In the genomic region with DNA sequence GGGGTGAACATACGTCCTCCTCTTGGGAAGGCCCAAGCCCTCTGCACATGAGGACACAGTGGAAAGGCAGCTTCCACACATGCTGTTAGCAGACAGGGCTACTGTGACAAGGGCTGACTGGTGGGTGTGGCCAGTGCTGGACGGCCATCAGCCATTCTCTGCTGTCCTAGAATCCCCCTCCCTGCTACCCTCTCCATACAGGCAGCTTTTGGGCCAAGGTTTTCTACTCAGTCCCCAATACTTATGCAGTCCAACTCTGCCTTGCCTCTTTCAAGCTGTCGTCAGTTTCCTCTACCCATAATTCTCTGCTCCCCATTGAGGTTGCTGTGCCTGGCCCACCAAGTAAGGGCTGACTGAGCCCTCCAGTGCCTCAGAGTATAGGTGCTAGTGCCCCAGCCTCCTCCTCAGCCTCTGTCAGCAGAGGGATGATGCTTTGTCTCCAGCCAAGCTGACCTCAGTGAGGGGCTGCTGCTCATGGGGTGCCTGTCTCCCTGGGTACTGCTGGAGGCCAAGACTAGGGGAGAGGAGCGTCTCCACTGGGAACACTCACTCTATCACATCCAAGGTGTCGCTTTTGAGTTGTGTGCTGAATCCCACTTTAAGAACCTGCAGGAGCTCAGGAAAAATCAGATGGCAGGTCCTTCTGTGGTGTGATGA, we compare ENCODE assay signal across 14 cellular contexts. TPM values are rescaled to one million over a fixed set of nuclear protein-coding genes. Genes with fewer than 3 reads are reported as not detected.
DNase-seq lines count a peak whose midpoint lies in the region; ATAC-seq, FAIRE-seq and TF ChIP-seq lines count a peak whose summit lies in the region.
"Had no signal": no experiment of that assay in that cellular context is flagged by ENCODE, and none has a peak within 500 bp of the region (broad histone marks: within the 10 kb centered on the region; RNA-seq: fewer than 3 reads in every experiment).

No MANE protein-coding gene starts in this region.

- no peaks in the 10 kb centered on the region for H3K9me3 Mint-ChIP-seq in activated naive CD4-positive, alpha-beta T cell treated with anti-CD3 and anti-CD28 coated beads, Interleukin-2, amount 50 U/mL, for 24 hours
- no peaks in the 10 kb centered on the region for H3K9me3 Mint-ChIP-seq in activated naive CD4-positive, alpha-beta T cell treated with anti-CD3 and anti-CD28 coated beads, Interleukin-2, amount 50 U/mL, for 72 hours
- H3K9me3 Mint-ChIP-seq in activated CD4-positive, alpha-beta memory T cell treated with anti-CD3 and anti-CD28 coated beads for 36 hours, result no peaks in the 10 kb centered on the region

- TF ChIP-seq CTCF in left ventricle myocardium inferior (IDR thresholded peaks at IDR 0.05; ENCODE audit: borderline replicate concordance) (no peak), kidney (IDR thresholded peaks at IDR 0.05; ENCODE audit: borderline replicate concordance, extremely low read depth, insufficient read depth) (no peak)

- H3K4me3 Mint-ChIP-seq in activated naive CD4-positive, alpha-beta T cell treated with anti-CD3 and anti-CD28 coated beads, Interleukin-2, amount 50 U/mL, for 24 hours, result peak overlapping the region; percentile 55
- H3K4me3 Mint-ChIP-seq in activated CD4-positive, alpha-beta memory T cell treated with anti-CD3 and anti-CD28 coated beads for 36 hours, result peak overlapping the region; percentile 23

- H3K9me3 ChIP-seq in left ventricle myocardium inferior (replicated peaks), result no peaks in the 10 kb centered on the region
- no peaks in the 10 kb centered on the region for H3K9me3 ChIP-seq in thymus (ENCODE audit: control insufficient read depth)
- no peaks in the 10 kb centered on the region for H3K9me3 ChIP-seq in kidney (ENCODE audit: control insufficient read depth in 1 of 2, low read length in 2 of 2)
- H3K9me3 ChIP-seq: suprapubic skin had no signal

- no peaks in the 10 kb centered on the region for H3K27me3 Mint-ChIP-seq in activated naive CD4-positive, alpha-beta T cell treated with anti-CD3 and anti-CD28 coated beads, Interleukin-2, amount 50 U/mL, for 24 hours
- no peaks in the 10 kb centered on the region for H3K27me3 Mint-ChIP-seq in activated CD4-positive, alpha-beta memory T cell treated with anti-CD3 and anti-CD28 coated beads for 36 hours

- H3K9ac ChIP-seq in kidney (ENCODE audit: low read length in 2 of 2), result no peak overlapping the region

- H3K36me3 ChIP-seq in left ventricle myocardium inferior, result no peaks in the 10 kb centered on the region
- no peaks in the 10 kb centered on the region for H3K36me3 ChIP-seq in thymus (ENCODE audit: control insufficient read depth, insufficient read depth)
- H3K36me3 ChIP-seq in kidney (ENCODE audit: control insufficient read depth in 1 of 2, insufficient read depth in 2 of 2, low read length in 2 of 2), result no peaks in the 10 kb centered on the region
- H3K36me3 ChIP-seq: suprapubic skin had no signal

- intact Hi-C loops in activated CD4-positive, alpha-beta memory T cell treated with anti-CD3 and anti-CD28 coated beads for 36 hours (cut with micrococcal nuclease), result no loop called here
- intact Hi-C loops in left ventricle myocardium inferior (cut with micrococcal nuclease) (no loop called here), kidney (cut with DNase I) (no loop called here)

- peaks cover 22% of the 10 kb centered on the region for H3K4me1 Mint-ChIP-seq in activated naive CD4-positive, alpha-beta T cell treated with anti-CD3 and anti-CD28 coated beads, Interleukin-2, amount 50 U/mL, for 24 hours
- peaks cover 32% of the 10 kb centered on the region for H3K4me1 Mint-ChIP-seq in activated CD4-positive, alpha-beta memory T cell treated with anti-CD3 and anti-CD28 coated beads for 36 hours (ENCODE audit: low read depth)

- FAIRE-seq in kidney (lab: Jason Lieb, UNC), result no peak

- no peak for DNase-seq in activated naive CD4-positive, alpha-beta T cell treated with anti-CD3 and anti-CD28 coated beads, Interleukin-2, amount 50 U/mL, for 72 hours (ENCODE audit: low spot score in 2 of 2)
- DNase-seq in activated CD4-positive, alpha-beta memory T cell treated with anti-CD3 and anti-CD28 coated beads for 36 hours, result no peak
- DNase-seq in left ventricle myocardium inferior, result peak; percentile 1
- no peak for DNase-seq in SIG-M5 (lab: John Stamatoyannopoulos, UW)
- DNase-seq in NAMALWA (ENCODE audit: low spot score), result no peak
- DNase-seq in kidney, result no peak
- DNase-seq: foreskin melanocyte, H7, NCI-H2081 treated with DMSO at 0.1 percent for 48 hours had no signal

- H3K27ac ChIP-seq in left ventricle myocardium inferior (replicated peaks), result peak overlapping the region; percentile 72
- H3K27ac ChIP-seq in thymus (ENCODE audit: low read depth), result peak overlapping the region; percentile 31
- no peak overlapping the region for H3K27ac ChIP-seq in kidney (ENCODE audit: low read depth in 2 of 2, low read length in 2 of 2)
- H3K27ac ChIP-seq: suprapubic skin had no signal

- CTCF ChIA-PET in activated CD4-positive, alpha-beta memory T cell treated with anti-CD3 and anti-CD28 coated beads for 36 hours (lab: Charles Lee), result interaction anchor here (0.9 to 3.4 kb wide), 4 partner anchors 22 to 54 kb away, joined by 4 to 21 read pairs (median 12); no protein-coding TSS in a partner anchor

- 76% methylated on average over 5 of the region's 5 CpGs for WGBS in thymus

- H3K4me3 ChIP-seq in left ventricle myocardium inferior, result peak overlapping the region; percentile 77
- no peak overlapping the region for H3K4me3 ChIP-seq in thymus (ENCODE audit: low read length)
- H3K4me3 ChIP-seq in kidney (ENCODE audit: low read length in 2 of 2), result no peak overlapping the region

- no peak overlapping the region for H3K27ac Mint-ChIP-seq in activated naive CD4-positive, alpha-beta T cell treated with anti-CD3 and anti-CD28 coated beads, Interleukin-2, amount 50 U/mL, for 24 hours
- no peak overlapping the region for H3K27ac Mint-ChIP-seq in activated naive CD4-positive, alpha-beta T cell treated with anti-CD3 and anti-CD28 coated beads, Interleukin-2, amount 50 U/mL, for 72 hours
- H3K27ac Mint-ChIP-seq in activated CD4-positive, alpha-beta memory T cell treated with anti-CD3 and anti-CD28 coated beads for 36 hours, result no peak overlapping the region

- no peak for ATAC-seq in activated naive CD4-positive, alpha-beta T cell treated with anti-CD3 and anti-CD28 coated beads, Interleukin-2, amount 50 U/mL, for 72 hours

- POLR2A ChIA-PET in activated CD4-positive, alpha-beta memory T cell treated with anti-CD3 and anti-CD28 coated beads for 36 hours (lab: Charles Lee), result no interaction called here

- H3K36me3 Mint-ChIP-seq in activated naive CD4-positive, alpha-beta T cell treated with anti-CD3 and anti-CD28 coated beads, Interleukin-2, amount 50 U/mL, for 24 hours, result no peaks in the 10 kb centered on the region
- H3K36me3 Mint-ChIP-seq in activated naive CD4-positive, alpha-beta T cell treated with anti-CD3 and anti-CD28 coated beads, Interleukin-2, amount 50 U/mL, for 72 hours, result no peaks in the 10 kb centered on the region
- no peaks in the 10 kb centered on the region for H3K36me3 Mint-ChIP-seq in activated CD4-positive, alpha-beta memory T cell treated with anti-CD3 and anti-CD28 coated beads for 36 hours

- H3K4me1 ChIP-seq in left ventricle myocardium inferior (peaks cover 81% of the 10 kb centered on the region), thymus (ENCODE audit: control insufficient read depth, insufficient read depth, low read length) (peaks cover 20% of the 10 kb centered on the region), kidney (ENCODE audit: control insufficient read depth in 1 of 2, insufficient read depth in 1 of 2, low read depth in 1 of 2, low read length in 2 of 2) (peaks cover 11 to 26% of the 10 kb centered on the region in 2 donors)

- H3K27me3 ChIP-seq in left ventricle myocardium inferior (ENCODE audit: low read depth) (peaks cover 36% of the 10 kb centered on the region), thymus (ENCODE audit: control insufficient read depth, insufficient read depth) (peaks cover 26% of the 10 kb centered on the region)

RNA-seq across cellular contexts. Expression of gene LOXL1, which starts 2.8 kb away (rescaled TPM):
- under 1 TPM; 0.27 to 0.78 TPM for total RNA-seq in activated naive CD4-positive, alpha-beta T cell treated with anti-CD3 and anti-CD28 coated beads, Interleukin-2, amount 50 U/mL, for 72 hours
- 1 to 10 TPM; 2.5 to 3.3 TPM for total RNA-seq in activated CD4-positive, alpha-beta memory T cell treated with anti-CD3 and anti-CD28 coated beads for 36 hours
- total RNA-seq in left ventricle myocardium inferior (31.9 TPM), kidney (33.2 TPM)
- polyA plus RNA-seq in thymus (6.7 TPM), kidney (ENCODE audit: insufficient read depth, low read depth, low replicate concordance) (35.1 TPM)

RNA-seq across cellular contexts. Expression of gene TBC1D21, which starts 55.7 kb away (rescaled TPM):
- not detected for total RNA-seq in activated naive CD4-positive, alpha-beta T cell treated with anti-CD3 and anti-CD28 coated beads, Interleukin-2, amount 50 U/mL, for 72 hours
- not detected for total RNA-seq in activated CD4-positive, alpha-beta memory T cell treated with anti-CD3 and anti-CD28 coated beads for 36 hours
- total RNA-seq in left ventricle myocardium inferior (not detected), kidney (not detected)
- polyA plus RNA-seq in thymus (0.05 TPM), kidney (ENCODE audit: insufficient read depth, low read depth, low replicate concordance) (not detected)
- total RNA-seq: H7, mesenteric fat pad, suprapubic skin had no signal
- polyA plus RNA-seq: adipose tissue had no signal

Comparison
In these comparisons a context has a peak if more than half of its experiments do, and no peak if none do; other contexts are left out.
1. H3K27ac ChIP-seq: peak in left ventricle myocardium inferior (single experiment) and thymus (single experiment); none in kidney (0 of 2).